Comparison of ENCODE assay signal across 10 cellular contexts in genomic region chr12:120760349-120761245, GRCh38. TPM values are rescaled to one million over a fixed set of nuclear protein-coding genes. Genes with fewer than 3 reads are reported as not detected.
DNase-seq lines count a peak whose midpoint lies in the region; ATAC-seq, FAIRE-seq and TF ChIP-seq lines count a peak whose summit lies in the region.
"Had no signal": no experiment of that assay in that cellular context is flagged by ENCODE, and none has a peak within 500 bp of the region (broad histone marks: within the 10 kb centered on the region; RNA-seq: fewer than 3 reads in every experiment).

No MANE protein-coding gene starts in this region.

- SMC1A ChIA-PET in GM12878 (lab: Charles Lee; ENCODE audit: uncharacterized antibody, unreplicated experiment) = interaction anchor here (1.1 to 1.4 kb wide), 2 partner anchors 26 to 211 kb away, joined by 3 to 4 read pairs; no protein-coding TSS in a partner anchor

- no peak overlapping the region for H3K4me2 ChIP-seq in GM12878 (ENCODE audit: control insufficient read depth, insufficient read depth)

- BruUV-seq in GM12878 (replicated peaks; lab: Mats Ljungman, UMichigan) = no TSS peak

- in situ Hi-C loops in GM12878 (cut with MboI) = no loop called here

- POLR2A ChIA-PET in GM12878 (lab: Charles Lee) = no interaction called here

- H3K79me2 ChIP-seq in GM12878 (ENCODE audit: control insufficient read depth, insufficient read depth, low read length) = no peaks in the 10 kb centered on the region

- no peak for TF ChIP-seq EP300 in GM12878 (IDR thresholded peaks at IDR 0.05; ENCODE audit: borderline replicate concordance in 1 of 2, control insufficient read depth in 1 of 2, low read depth in 2 of 2, low read length in 2 of 2)

- H3K4me1 ChIP-seq in GM12878 (ENCODE audit: control insufficient read depth, insufficient read depth, low read length) = no peaks in the 10 kb centered on the region
- peaks cover 19% of the 10 kb centered on the region for H3K4me1 ChIP-seq in mesodermal cell (ENCODE audit: control insufficient read depth, insufficient read depth, low read length, poor library complexity, severe bottlenecking)
- H3K4me1 ChIP-seq in uterus = no peaks in the 10 kb centered on the region
- H3K4me1 ChIP-seq in colonic mucosa = no peaks in the 10 kb centered on the region

- H3K27ac ChIP-seq in GM12878 (ENCODE audit: control insufficient read depth, insufficient read depth) (no peak overlapping the region), mesodermal cell (ENCODE audit: low read depth, low read length, severe bottlenecking) (peak overlapping the region; percentile 68), uterus (peak overlapping the region; percentile 76 to 80), colonic mucosa (no peak overlapping the region)

- WGBS in GM12878 (ENCODE audit: insufficient coverage, insufficient replicate concordance, low lambda C conversion rate, missing lambda C conversion rate) = 95% methylated on average over 19 of the region's 20 CpGs
- 87% methylated on average over 18 to 19 of the region's 20 CpGs for WGBS in mesodermal cell (ENCODE audit: insufficient coverage in 2 of 2), 2 experiments

- intact Hi-C loops in GM12878 (cut with micrococcal nuclease; ENCODE audit: unreplicated experiment) (no loop called here), uterus (cut with DNase I; ENCODE audit: low total_unique reads) (no loop called here), colonic mucosa (cut with DNase I) (no loop called here)

- TF ChIP-seq POLR2A in GM12878 (IDR thresholded peaks at IDR 0.05; ENCODE audit: low read depth, low read length) (peak; percentile 51; the same call in 1 of the 2 replicates), uterus (IDR thresholded peaks at IDR 0.05) (no peak)

- H3K4me3 ChIP-seq in GM12878 (no peak overlapping the region), mesodermal cell (ENCODE audit: extremely low read depth, insufficient read depth, low read length, poor library complexity, severe bottlenecking) (no peak overlapping the region), uterus (no peak overlapping the region), colonic mucosa (no peak overlapping the region)

- RAD21 ChIA-PET in GM12878 (lab: Charles Lee; ENCODE audit: unreplicated experiment) = no interaction called here

- CTCF ChIA-PET in GM12878 (lab: Yijun Ruan, JAX) = interaction anchor here (0.9 kb wide), 1 partner anchor 211 kb away, joined by 4 read pairs; no protein-coding TSS in a partner anchor

- TF ChIP-seq RAD21 in GM12878 (IDR thresholded peaks at IDR 0.05; ENCODE audit: insufficient read depth, low read depth, low read length) = no peak

- no peak overlapping the region for H2AFZ ChIP-seq in GM12878 (ENCODE audit: control insufficient read depth, low read depth, low read length)

- no peaks in the 10 kb centered on the region; the same call in 2 of the 3 replicates for H3K9me3 ChIP-seq in GM12878 (replicated peaks; ENCODE audit: control insufficient read depth, insufficient read depth, low read length)
- H3K9me3 ChIP-seq in mesodermal cell (ENCODE audit: control insufficient read depth, low read length) = no peaks in the 10 kb centered on the region
- H3K9me3 ChIP-seq in uterus = no peaks in the 10 kb centered on the region
- no peaks in the 10 kb centered on the region for H3K9me3 ChIP-seq in colonic mucosa

- H3K36me3 ChIP-seq in GM12878 (ENCODE audit: control insufficient read depth in 2 of 2, insufficient read depth in 2 of 2, low read length in 1 of 2) (peaks cover 8 to 9% of the 10 kb centered on the region in 2 experiments; a peak in 3 of 4 replicates), mesodermal cell (ENCODE audit: control insufficient read depth, insufficient read depth, low read length) (peaks cover 39% of the 10 kb centered on the region), uterus (no peaks in the 10 kb centered on the region), colonic mucosa (no peaks in the 10 kb centered on the region)

- no peaks in the 10 kb centered on the region for H4K20me1 ChIP-seq in GM12878 (ENCODE audit: control insufficient read depth, insufficient read depth)

- DNase-seq in stimulated activated naive CD4-positive, alpha-beta T cell (lab: John Stamatoyannopoulos, UW) = peak in 4 of 6 experiments; percentile 11 to 64 (median 52)
- DNase-seq in stimulated activated naive CD4-positive, alpha-beta T cell treated with Interleukin-2 at 50 U/mL for 16 hours (lab: John Stamatoyannopoulos, UW) = no peak
- DNase-seq in GM12878 (ENCODE audit: low read depth, low spot score) (no peak), uterus (no peak), amniotic stem cell (lab: John Stamatoyannopoulos, UW) (no peak), colonic mucosa (no peak), NCI-H1436 treated with DMSO at 0.1 percent for 48 hours (lab: John Stamatoyannopoulos, UW) (no peak)
- DNase-seq: GOT3, OCI-M1 had no signal

- H3K9ac ChIP-seq in GM12878 (ENCODE audit: control insufficient read depth, insufficient read depth, low read length) (no peak overlapping the region), colonic mucosa (ENCODE audit: low read depth in 2 of 2, low read length in 2 of 2) (no peak overlapping the region)

- peak; percentile 66 for FAIRE-seq in GM12878 (lab: Jason Lieb, UNC)

- H3K27me3 ChIP-seq in GM12878 (replicated peaks in 1 of 2; ENCODE audit: control insufficient read depth in 2 of 2, insufficient read depth in 2 of 2, low read length in 1 of 2) (no peaks in the 10 kb centered on the region), uterus (no peaks in the 10 kb centered on the region), colonic mucosa (no peaks in the 10 kb centered on the region)

- ATAC-seq in GM12878 = no peak

- TF ChIP-seq CTCF in GM12878 (IDR thresholded peaks at IDR 0.05 in 2 of 3, conservative IDR thresholded peaks at IDR 0.05 in 1 of 3; ENCODE audit: control insufficient read depth in 2 of 3, extremely low read depth in 1 of 3, insufficient read depth in 1 of 3, low read depth in 3 of 3, low read length in 3 of 3) (no peak), uterus (IDR thresholded peaks at IDR 0.05) (no peak), colonic mucosa (IDR thresholded peaks at IDR 0.05) (no peak)

TF ChIP-seq in GM12878, 131 proteins besides CTCF, POLR2A, EP300 and RAD21 (continues in another document):
- TF ChIP-seq ZBED1 (IDR thresholded peaks at IDR 0.05; ENCODE audit: borderline replicate concordance) = no peak
- no peak for TF ChIP-seq ZNF622 (IDR thresholded peaks at IDR 0.05)
- no peak for TF ChIP-seq NFXL1 (IDR thresholded peaks at IDR 0.05; ENCODE audit: borderline replicate concordance)
- TF ChIP-seq ATF7 (IDR thresholded peaks at IDR 0.05; ENCODE audit: low read depth) = no peak
- TF ChIP-seq POLR2AphosphoS2 (IDR thresholded peaks at IDR 0.05; ENCODE audit: low read depth, low read length) = no peak
- no peak for TF ChIP-seq WRNIP1 (IDR thresholded peaks at IDR 0.05; ENCODE audit: borderline replicate concordance, low read depth, low read length)
- TF ChIP-seq BMI1 (IDR thresholded peaks at IDR 0.05; ENCODE audit: borderline replicate concordance) = no peak

RNA-seq across cellular contexts. Expression of gene ACADS, which starts 35.0 kb away (rescaled TPM):
- total RNA-seq in GM12878 (2013; cell fraction: nucleolus; rRNA removed) = 7.3 and 9.4 TPM in 2 replicates
- total RNA-seq in GM12878 (2014; rRNA removed) = 17.1 and 18.1 TPM in 2 replicates
- total RNA-seq in GM12878 (2014; rRNA removed; fragmentation: Illumina TruSeq; extraction: Trizol) = 4.1 and 5.0 TPM in 2 replicates
- 14.7 and 15.4 TPM in 2 replicates for total RNA-seq in GM12878 (2021)
- 3.6 TPM for polyA plus RNA-seq in GM12878 (2011; ENCODE audit: low read depth)
- 2.6 and 5.0 TPM in 2 replicates for polyA plus RNA-seq in GM12878 (2011; rRNA removed)
- 8.0 and 11.7 TPM in 2 replicates for polyA plus RNA-seq in GM12878 (2011; cell fraction: cytosol; rRNA removed)
- polyA plus RNA-seq in GM12878 (2011; cell fraction: nucleus; rRNA removed) = 22.4 and 23.8 TPM in 2 replicates
- polyA plus RNA-seq in GM12878 (2012) = 14.1 and 16.9 TPM in 2 replicates
- polyA plus RNA-seq in GM12878 (2014; fragmentation: Illumina TruSeq; extraction: Trizol) = 0.40 and 2.4 TPM in 2 replicates
- under 1 TPM; 0.05 to 0.38 TPM for polyA plus RNA-seq in GM12878 (2014; fragmentation: Nextera tagmentation; extraction: Ambion mirVana)
- polyA plus RNA-seq in GM12878 (2014; rRNA removed) = 15.3 and 16.0 TPM in 2 replicates
- 10 to 100 TPM; 16.5 to 18.1 TPM for polyA plus RNA-seq in GM12878 (2016; fragmentation: Nextera tagmentation; extraction: Ambion mirVana)
- polyA minus RNA-seq in GM12878 (2011; rRNA and poly(A)+ RNA removed) = 1.4 and 6.0 TPM in 2 replicates
- polyA minus RNA-seq in GM12878 (2011; cell fraction: cytosol; rRNA and poly(A)+ RNA removed) = 3.6 TPM in 2 replicates
- 4.0 and 4.1 TPM in 2 replicates for polyA minus RNA-seq in GM12878 (2011; cell fraction: nucleus; rRNA and poly(A)+ RNA removed)
- 9.3 TPM for polyA plus RNA-seq in mesodermal cell (2013, experiment 1 of 2)
- 7.4 TPM for polyA plus RNA-seq in mesodermal cell (2013, experiment 2 of 2)
- total RNA-seq in uterus = 10 to 100 TPM in 3 of 4 donors, 1 to 10 TPM in 1; 1.2 to 46.1 (median 13.9) TPM
- 100 to 1,000 TPM in 1 of 2 donors, 10 to 100 TPM in 1; 86.0 to 202 TPM for total RNA-seq in colonic mucosa

RNA-seq across cellular contexts. Expression of gene UNC119B, which starts 50.3 kb away (rescaled TPM):
- total RNA-seq in GM12878 (2013; cell fraction: nucleolus; rRNA removed) = 19.8 and 23.2 TPM in 2 replicates
- total RNA-seq in GM12878 (2014; rRNA removed) (8.7 and 10.3 TPM in 2 replicates), GM12878 (2014; rRNA removed; fragmentation: Illumina TruSeq; extraction: Trizol) (10.1 and 10.6 TPM in 2 replicates), GM12878 (2021) (22.4 and 23.3 TPM in 2 replicates), uterus (10 to 100 TPM; 13.8 to 44.8 (median 32.1) TPM), colonic mucosa (10 to 100 TPM; 22.7 to 28.3 TPM)
- polyA plus RNA-seq in GM12878 (2011; ENCODE audit: low read depth) = 13.1 TPM
- polyA plus RNA-seq in GM12878 (2011; rRNA removed) (31.5 and 31.7 TPM in 2 replicates), GM12878 (2014; fragmentation: Illumina TruSeq; extraction: Trizol) (16.3 and 17.9 TPM in 2 replicates), GM12878 (2014; fragmentation: Nextera tagmentation; extraction: Ambion mirVana) (1 to 10 TPM; 4.3 to 8.5 TPM), GM12878 (2014; rRNA removed) (20.8 and 23.9 TPM in 2 replicates), GM12878 (2016; fragmentation: Nextera tagmentation; extraction: Ambion mirVana) (1 to 10 TPM; 5.9 to 7.6 TPM)
- polyA plus RNA-seq in GM12878 (2011; cell fraction: cytosol; rRNA removed) = 27.5 and 28.4 TPM in 2 replicates
- polyA plus RNA-seq in GM12878 (2011; cell fraction: nucleus; rRNA removed) = 35.2 and 38.9 TPM in 2 replicates
- polyA plus RNA-seq in GM12878 (2012) = 13.6 and 16.4 TPM in 2 replicates
- polyA minus RNA-seq in GM12878 (2011; rRNA and poly(A)+ RNA removed) = 27.7 and 28.8 TPM in 2 replicates
- 6.5 and 10.8 TPM in 2 replicates for polyA minus RNA-seq in GM12878 (2011; cell fraction: cytosol; rRNA and poly(A)+ RNA removed)
- polyA minus RNA-seq in GM12878 (2011; cell fraction: nucleus; rRNA and poly(A)+ RNA removed) = 13.2 and 18.2 TPM in 2 replicates
- 32.3 TPM for polyA plus RNA-seq in mesodermal cell (2013, experiment 1 of 2)
- 32.0 TPM for polyA plus RNA-seq in mesodermal cell (2013, experiment 2 of 2)

Comparison
In these comparisons a context has a peak if more than half of its experiments do, and no peak if none do; other contexts are left out.
1. DNase-seq: peak in stimulated activated naive CD4-positive, alpha-beta T cell (4 of 6); none in stimulated activated naive CD4-positive, alpha-beta T cell treated with Interleukin-2 at 50 U/mL for 16 hours (single experiment), GM12878 (single experiment), uterus (0 of 2), amniotic stem cell (single experiment), colonic mucosa (single experiment) and NCI-H1436 treated with DMSO at 0.1 percent for 48 hours (single experiment).
2. H3K27ac ChIP-seq: peak in mesodermal cell (single experiment) and uterus (2 of 2); none in GM12878 (single experiment) and colonic mucosa (single experiment).